8 cellular contexts compared by ENCODE assay signal in genomic region chr12:39619316-39619659, GRCh38. TPM values are rescaled to one million over a fixed set of nuclear protein-coding genes. Genes with fewer than 3 reads are reported as not detected.
DNase-seq lines count a peak whose midpoint lies in the region; ATAC-seq and TF ChIP-seq lines count a peak whose summit lies in the region.

No MANE protein-coding gene starts in this region.

- no peak for TF ChIP-seq POLR2A in stomach (IDR thresholded peaks at IDR 0.05)

- no peaks in the 10 kb centered on the region for H3K9me3 Mint-ChIP-seq in activated T-cell treated with anti-CD3 and anti-CD28 coated beads, Interleukin-2, amount 50 U/mL, for 24 hours
- H3K9me3 Mint-ChIP-seq in mesothelial cell of epicardium, result no peaks in the 10 kb centered on the region

- peak overlapping the region; percentile 51 to 53 for H3K4me3 ChIP-seq in right atrium auricular region
- peak overlapping the region; percentile 44 to 52 (median 50) for H3K4me3 ChIP-seq in stomach

- H3K36me3 Mint-ChIP-seq in activated T-cell treated with anti-CD3 and anti-CD28 coated beads, Interleukin-2, amount 50 U/mL, for 24 hours (ENCODE audit: low read depth), result peaks cover 7% of the 10 kb centered on the region
- H3K36me3 Mint-ChIP-seq in mesothelial cell of epicardium, result no peaks in the 10 kb centered on the region

- H3K27me3 Mint-ChIP-seq in activated T-cell treated with anti-CD3 and anti-CD28 coated beads, Interleukin-2, amount 50 U/mL, for 24 hours, result no peaks in the 10 kb centered on the region
- H3K27me3 Mint-ChIP-seq in mesothelial cell of epicardium (ENCODE audit: low read depth), result peaks cover 2% of the 10 kb centered on the region

- peak; percentile 80 for DNase-seq in DMS 273 treated with DMSO at 0.1 percent for 48 hours (lab: John Stamatoyannopoulos, UW)
- DNase-seq in activated T-cell treated with anti-CD3 and anti-CD28 coated beads, Interleukin-2, amount 50 U/mL, for 24 hours, result peak; percentile 47
- DNase-seq in right atrium auricular region (ENCODE audit: low spot score), result no peak
- DNase-seq in stomach, result no peak
- no peak for DNase-seq in NCI-H1436 treated with DMSO at 0.1 percent for 48 hours (lab: John Stamatoyannopoulos, UW)
- no peak for DNase-seq in mesothelial cell of epicardium (ENCODE audit: low spot score in 2 of 2, unreplicated experiment in 2 of 2)

- H3K36me3 ChIP-seq in right atrium auricular region, result no peaks in the 10 kb centered on the region
- H3K36me3 ChIP-seq in stomach, result no peaks in the 10 kb centered on the region

- H3K4me3 Mint-ChIP-seq in activated T-cell treated with anti-CD3 and anti-CD28 coated beads, Interleukin-2, amount 50 U/mL, for 24 hours, result no peak overlapping the region
- no peak overlapping the region for H3K4me3 Mint-ChIP-seq in mesothelial cell of epicardium

- no peaks in the 10 kb centered on the region for H3K27me3 ChIP-seq in right atrium auricular region
- H3K27me3 ChIP-seq in stomach, result no peaks in the 10 kb centered on the region

- H3K4me1 ChIP-seq in right atrium auricular region (peaks cover 0 to 12% of the 10 kb centered on the region in 2 donors), stomach (peaks cover 0 to 22% (median 11%) of the 10 kb centered on the region in 4 donors)

- no peak for TF ChIP-seq EP300 in stomach (IDR thresholded peaks at IDR 0.05)

- intact Hi-C loops in stomach (cut with DNase I; ENCODE audit: low total_unique reads), result no loop called here

- H3K9me3 ChIP-seq in right atrium auricular region, result no peaks in the 10 kb centered on the region
- H3K9me3 ChIP-seq in stomach, result no peaks in the 10 kb centered on the region

- H3K27ac ChIP-seq in right atrium auricular region, result peak overlapping the region; percentile 79 to 92
- H3K27ac ChIP-seq in stomach, result peak overlapping the region in 4 of 5 donors; percentile 71 to 85 (median 72)

- 12 to 30% (median 18%) methylated on average over 10 of the region's 10 CpGs for WGBS in stomach, 5 donors

- peaks cover 66% of the 10 kb centered on the region for H3K4me1 Mint-ChIP-seq in activated T-cell treated with anti-CD3 and anti-CD28 coated beads, Interleukin-2, amount 50 U/mL, for 24 hours (ENCODE audit: low read depth)
- H3K4me1 Mint-ChIP-seq in mesothelial cell of epicardium, result peaks cover 4% of the 10 kb centered on the region

- ATAC-seq in GM21381 (IDR thresholded peaks at IDR 0.05; ENCODE audit: unreplicated experiment) (peak; percentile 14), HG03571 (IDR thresholded peaks at IDR 0.05; ENCODE audit: unreplicated experiment) (peak; percentile 17)

- H3K27ac Mint-ChIP-seq in activated T-cell treated with anti-CD3 and anti-CD28 coated beads, Interleukin-2, amount 50 U/mL, for 24 hours, result no peak overlapping the region
- no peak overlapping the region for H3K27ac Mint-ChIP-seq in mesothelial cell of epicardium

- no peak for TF ChIP-seq CTCF in right atrium auricular region (IDR thresholded peaks at IDR 0.05)
- TF ChIP-seq CTCF in stomach (IDR thresholded peaks at IDR 0.05), result no peak
- TF ChIP-seq CTCF in mesothelial cell of epicardium (IDR thresholded peaks at IDR 0.05; ENCODE audit: unreplicated experiment), result no peak

RNA-seq across cellular contexts. Expression of gene ABCD2, which starts 0.3 kb away (rescaled TPM):
- 1 to 10 TPM; 3.6 to 9.9 TPM for total RNA-seq in right atrium auricular region
- total RNA-seq in stomach, result 1 to 10 TPM in 2 of 5 donors, under 1 TPM in 2, not detected in 1; 0.58 to 4.9 (median 0.99) TPM
- polyA plus RNA-seq in stomach, result under 1 TPM in 2 of 3 donors, not detected in 1; 0.06 to 0.10 TPM
- 0.29 to 0.41 TPM (median 0.34 TPM) in 3 replicates for total RNA-seq in mesothelial cell of epicardium

Comparison
In these comparisons a context has a peak if more than half of its experiments do, and no peak if none do; other contexts are left out.
1. DNase-seq: peak in DMS 273 treated with DMSO at 0.1 percent for 48 hours (single experiment) and activated T-cell treated with anti-CD3 and anti-CD28 coated beads, Interleukin-2, amount 50 U/mL, for 24 hours (single experiment); none in right atrium auricular region (single experiment), stomach (single experiment), NCI-H1436 treated with DMSO at 0.1 percent for 48 hours (single experiment) and mesothelial cell of epicardium (0 of 2).